2 cellular contexts compared by ENCODE assay signal in the genomic region with DNA sequence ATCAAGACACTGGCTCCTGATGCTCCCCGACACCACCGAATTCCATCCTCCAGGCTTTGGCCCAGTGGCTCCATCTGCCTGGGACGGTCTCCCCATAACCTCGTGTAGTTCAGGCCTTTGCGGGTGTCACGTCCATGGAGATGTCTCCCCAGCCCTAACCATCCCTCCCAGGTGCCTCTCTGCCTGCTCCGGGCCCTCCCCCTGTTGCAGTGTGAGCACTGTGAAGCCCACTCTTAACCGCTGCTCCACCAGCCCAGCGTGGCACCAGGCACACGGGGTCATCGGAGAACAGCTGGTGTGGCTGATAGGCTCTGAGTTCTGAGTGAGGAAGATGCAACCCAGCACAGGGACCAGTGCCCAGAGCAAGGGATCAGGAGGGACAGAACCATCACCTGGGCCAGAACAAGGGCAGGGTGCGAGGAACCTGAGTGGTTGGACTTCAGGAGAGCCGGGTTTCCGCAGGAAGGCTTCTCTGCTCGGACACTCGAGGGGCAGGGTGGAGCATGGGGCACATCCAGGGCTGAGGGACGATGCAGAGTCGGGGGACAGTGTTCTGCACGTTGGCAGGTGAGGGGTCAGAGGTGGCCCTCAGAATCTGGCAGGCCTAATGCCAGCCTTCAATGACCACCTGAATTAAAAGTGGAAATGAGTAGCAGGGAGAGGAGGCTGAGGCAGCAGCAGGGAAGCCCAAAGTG.
TF ChIP-seq lines count a peak whose summit lies in the region.

No MANE protein-coding gene starts in this region.

TF ChIP-seq in HepG2, 621 proteins besides CTCF, POLR2A, EP300 and RAD21:
- TF ChIP-seq SRSF4 (IDR thresholded peaks at IDR 0.05; ENCODE audit: low read depth, low read length, poor library complexity, severe bottlenecking) (no peak), MYC (CRISPR knock-in tag; IDR thresholded peaks at IDR 0.05; ENCODE audit: borderline replicate concordance) (peak; percentile 20; the same call in 1 of the 2 replicates), AGO2 (optimal IDR thresholded peaks at IDR 0.05; ENCODE audit: low read depth, low read length) (peak; percentile 30), RBM39 (IDR thresholded peaks at IDR 0.05; ENCODE audit: low read depth, low read length, poor library complexity, severe bottlenecking) (peak; percentile 12)
- TF ChIP-seq, protein P1, sequence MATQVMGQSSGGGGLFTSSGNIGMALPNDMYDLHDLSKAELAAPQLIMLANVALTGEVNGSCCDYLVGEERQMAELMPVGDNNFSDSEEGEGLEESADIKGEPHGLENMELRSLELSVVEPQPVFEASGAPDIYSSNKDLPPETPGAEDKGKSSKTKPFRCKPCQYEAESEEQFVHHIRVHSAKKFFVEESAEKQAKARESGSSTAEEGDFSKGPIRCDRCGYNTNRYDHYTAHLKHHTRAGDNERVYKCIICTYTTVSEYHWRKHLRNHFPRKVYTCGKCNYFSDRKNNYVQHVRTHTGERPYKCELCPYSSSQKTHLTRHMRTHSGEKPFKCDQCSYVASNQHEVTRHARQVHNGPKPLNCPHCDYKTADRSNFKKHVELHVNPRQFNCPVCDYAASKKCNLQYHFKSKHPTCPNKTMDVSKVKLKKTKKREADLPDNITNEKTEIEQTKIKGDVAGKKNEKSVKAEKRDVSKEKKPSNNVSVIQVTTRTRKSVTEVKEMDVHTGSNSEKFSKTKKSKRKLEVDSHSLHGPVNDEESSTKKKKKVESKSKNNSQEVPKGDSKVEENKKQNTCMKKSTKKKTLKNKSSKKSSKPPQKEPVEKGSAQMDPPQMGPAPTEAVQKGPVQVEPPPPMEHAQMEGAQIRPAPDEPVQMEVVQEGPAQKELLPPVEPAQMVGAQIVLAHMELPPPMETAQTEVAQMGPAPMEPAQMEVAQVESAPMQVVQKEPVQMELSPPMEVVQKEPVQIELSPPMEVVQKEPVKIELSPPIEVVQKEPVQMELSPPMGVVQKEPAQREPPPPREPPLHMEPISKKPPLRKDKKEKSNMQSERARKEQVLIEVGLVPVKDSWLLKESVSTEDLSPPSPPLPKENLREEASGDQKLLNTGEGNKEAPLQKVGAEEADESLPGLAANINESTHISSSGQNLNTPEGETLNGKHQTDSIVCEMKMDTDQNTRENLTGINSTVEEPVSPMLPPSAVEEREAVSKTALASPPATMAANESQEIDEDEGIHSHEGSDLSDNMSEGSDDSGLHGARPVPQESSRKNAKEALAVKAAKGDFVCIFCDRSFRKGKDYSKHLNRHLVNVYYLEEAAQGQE (IDR thresholded peaks at IDR 0.05; ENCODE audit: borderline replicate concordance in 1 of 2, low read depth in 1 of 2, low read length in 2 of 2) = no peak
- TF ChIP-seq, protein P2, sequence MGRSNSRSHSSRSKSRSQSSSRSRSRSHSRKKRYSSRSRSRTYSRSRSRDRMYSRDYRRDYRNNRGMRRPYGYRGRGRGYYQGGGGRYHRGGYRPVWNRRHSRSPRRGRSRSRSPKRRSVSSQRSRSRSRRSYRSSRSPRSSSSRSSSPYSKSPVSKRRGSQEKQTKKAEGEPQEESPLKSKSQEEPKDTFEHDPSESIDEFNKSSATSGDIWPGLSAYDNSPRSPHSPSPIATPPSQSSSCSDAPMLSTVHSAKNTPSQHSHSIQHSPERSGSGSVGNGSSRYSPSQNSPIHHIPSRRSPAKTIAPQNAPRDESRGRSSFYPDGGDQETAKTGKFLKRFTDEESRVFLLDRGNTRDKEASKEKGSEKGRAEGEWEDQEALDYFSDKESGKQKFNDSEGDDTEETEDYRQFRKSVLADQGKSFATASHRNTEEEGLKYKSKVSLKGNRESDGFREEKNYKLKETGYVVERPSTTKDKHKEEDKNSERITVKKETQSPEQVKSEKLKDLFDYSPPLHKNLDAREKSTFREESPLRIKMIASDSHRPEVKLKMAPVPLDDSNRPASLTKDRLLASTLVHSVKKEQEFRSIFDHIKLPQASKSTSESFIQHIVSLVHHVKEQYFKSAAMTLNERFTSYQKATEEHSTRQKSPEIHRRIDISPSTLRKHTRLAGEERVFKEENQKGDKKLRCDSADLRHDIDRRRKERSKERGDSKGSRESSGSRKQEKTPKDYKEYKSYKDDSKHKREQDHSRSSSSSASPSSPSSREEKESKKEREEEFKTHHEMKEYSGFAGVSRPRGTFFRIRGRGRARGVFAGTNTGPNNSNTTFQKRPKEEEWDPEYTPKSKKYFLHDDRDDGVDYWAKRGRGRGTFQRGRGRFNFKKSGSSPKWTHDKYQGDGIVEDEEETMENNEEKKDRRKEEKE (IDR thresholded peaks at IDR 0.05) = no peak
- TF ChIP-seq, protein P3, sequence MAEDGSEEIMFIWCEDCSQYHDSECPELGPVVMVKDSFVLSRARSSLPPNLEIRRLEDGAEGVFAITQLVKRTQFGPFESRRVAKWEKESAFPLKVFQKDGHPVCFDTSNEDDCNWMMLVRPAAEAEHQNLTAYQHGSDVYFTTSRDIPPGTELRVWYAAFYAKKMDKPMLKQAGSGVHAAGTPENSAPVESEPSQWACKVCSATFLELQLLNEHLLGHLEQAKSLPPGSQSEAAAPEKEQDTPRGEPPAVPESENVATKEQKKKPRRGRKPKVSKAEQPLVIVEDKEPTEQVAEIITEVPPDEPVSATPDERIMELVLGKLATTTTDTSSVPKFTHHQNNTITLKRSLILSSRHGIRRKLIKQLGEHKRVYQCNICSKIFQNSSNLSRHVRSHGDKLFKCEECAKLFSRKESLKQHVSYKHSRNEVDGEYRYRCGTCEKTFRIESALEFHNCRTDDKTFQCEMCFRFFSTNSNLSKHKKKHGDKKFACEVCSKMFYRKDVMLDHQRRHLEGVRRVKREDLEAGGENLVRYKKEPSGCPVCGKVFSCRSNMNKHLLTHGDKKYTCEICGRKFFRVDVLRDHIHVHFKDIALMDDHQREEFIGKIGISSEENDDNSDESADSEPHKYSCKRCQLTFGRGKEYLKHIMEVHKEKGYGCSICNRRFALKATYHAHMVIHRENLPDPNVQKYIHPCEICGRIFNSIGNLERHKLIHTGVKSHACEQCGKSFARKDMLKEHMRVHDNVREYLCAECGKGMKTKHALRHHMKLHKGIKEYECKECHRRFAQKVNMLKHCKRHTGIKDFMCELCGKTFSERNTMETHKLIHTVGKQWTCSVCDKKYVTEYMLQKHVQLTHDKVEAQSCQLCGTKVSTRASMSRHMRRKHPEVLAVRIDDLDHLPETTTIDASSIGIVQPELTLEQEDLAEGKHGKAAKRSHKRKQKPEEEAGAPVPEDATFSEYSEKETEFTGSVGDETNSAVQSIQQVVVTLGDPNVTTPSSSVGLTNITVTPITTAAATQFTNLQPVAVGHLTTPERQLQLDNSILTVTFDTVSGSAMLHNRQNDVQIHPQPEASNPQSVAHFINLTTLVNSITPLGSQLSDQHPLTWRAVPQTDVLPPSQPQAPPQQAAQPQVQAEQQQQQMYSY (CRISPR knock-in tag; IDR thresholded peaks at IDR 0.05) = no peak

TF ChIP-seq in SK-N-SH, 30 proteins besides CTCF, POLR2A, EP300 and RAD21:
- TF ChIP-seq POLR2AphosphoS5 (IDR thresholded peaks at IDR 0.05; ENCODE audit: low read depth, low read length) (no peak), CHD2 (IDR thresholded peaks at IDR 0.05; ENCODE audit: low read length, partially characterized antibody) (no peak)
